1 cellular context compared by ENCODE assay signal in the genomic region with DNA sequence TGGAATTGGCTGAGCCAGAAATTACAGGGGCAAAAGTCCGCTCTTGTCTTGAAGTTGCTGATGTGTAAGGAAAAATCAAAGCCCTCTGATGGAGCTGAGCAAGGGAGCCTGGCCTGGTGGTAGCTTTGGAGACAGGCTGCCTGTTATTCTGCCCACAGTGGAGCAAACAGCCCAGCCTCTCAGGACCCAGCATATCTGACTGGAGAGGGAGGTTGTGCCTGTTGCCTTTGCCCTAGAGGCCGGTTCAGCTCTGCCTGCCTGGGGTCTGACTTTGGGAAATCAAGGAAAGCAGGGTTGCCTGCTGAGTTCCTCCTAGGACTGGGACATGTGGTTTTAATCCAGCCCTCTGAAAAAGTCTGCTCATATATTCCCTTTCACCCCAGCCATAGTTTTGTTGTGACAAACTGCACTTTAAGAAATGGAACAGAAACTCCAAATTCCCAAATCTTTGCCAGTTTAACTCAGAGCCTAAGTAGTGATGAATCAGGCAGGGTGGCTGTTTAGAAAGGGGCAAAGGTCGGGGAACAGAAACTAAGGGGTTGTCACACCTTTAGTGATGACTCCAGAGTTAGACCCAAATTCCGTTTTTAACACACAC.
TF ChIP-seq lines count a peak whose summit lies in the region.

No MANE protein-coding gene starts in this region.

TF ChIP-seq in HepG2, 621 proteins besides CTCF, POLR2A, EP300 and RAD21:
- TF ChIP-seq ISX (CRISPR knock-in tag; conservative IDR thresholded peaks at IDR 0.05) = no peak
- TF ChIP-seq GTF2F1 (IDR thresholded peaks at IDR 0.05; ENCODE audit: low read length) = no peak
- no peak for TF ChIP-seq ZNF276 (CRISPR knock-in tag; IDR thresholded peaks at IDR 0.05; ENCODE audit: low read depth)
- no peak for TF ChIP-seq NONO (IDR thresholded peaks at IDR 0.05)
- TF ChIP-seq NONO (CRISPR knock-in tag; conservative IDR thresholded peaks at IDR 0.05) = no peak
- TF ChIP-seq SNAPC2 (CRISPR knock-in tag; IDR thresholded peaks at IDR 0.05) = no peak
- no peak for TF ChIP-seq NR2F6 (IDR thresholded peaks at IDR 0.05)
- TF ChIP-seq NR2F6 (CRISPR knock-in tag; IDR thresholded peaks at IDR 0.05) = no peak
- TF ChIP-seq ZNF354B (CRISPR knock-in tag; IDR thresholded peaks at IDR 0.05) = no peak
- TF ChIP-seq ZSCAN30 (CRISPR knock-in tag; IDR thresholded peaks at IDR 0.05) = no peak
- TF ChIP-seq SMAD1 (CRISPR knock-in tag; IDR thresholded peaks at IDR 0.05; ENCODE audit: borderline replicate concordance, low read depth) = no peak
- TF ChIP-seq REPIN1 (CRISPR knock-in tag; IDR thresholded peaks at IDR 0.05; ENCODE audit: borderline replicate concordance, low read depth) = no peak
- TF ChIP-seq SIX4 (CRISPR knock-in tag; IDR thresholded peaks at IDR 0.05) = no peak
- no peak for TF ChIP-seq ZNF180 (CRISPR knock-in tag; IDR thresholded peaks at IDR 0.05; ENCODE audit: borderline replicate concordance, low read depth)
- TF ChIP-seq PAXIP1 (CRISPR knock-in tag; conservative IDR thresholded peaks at IDR 0.05) = no peak
- TF ChIP-seq, protein P1, sequence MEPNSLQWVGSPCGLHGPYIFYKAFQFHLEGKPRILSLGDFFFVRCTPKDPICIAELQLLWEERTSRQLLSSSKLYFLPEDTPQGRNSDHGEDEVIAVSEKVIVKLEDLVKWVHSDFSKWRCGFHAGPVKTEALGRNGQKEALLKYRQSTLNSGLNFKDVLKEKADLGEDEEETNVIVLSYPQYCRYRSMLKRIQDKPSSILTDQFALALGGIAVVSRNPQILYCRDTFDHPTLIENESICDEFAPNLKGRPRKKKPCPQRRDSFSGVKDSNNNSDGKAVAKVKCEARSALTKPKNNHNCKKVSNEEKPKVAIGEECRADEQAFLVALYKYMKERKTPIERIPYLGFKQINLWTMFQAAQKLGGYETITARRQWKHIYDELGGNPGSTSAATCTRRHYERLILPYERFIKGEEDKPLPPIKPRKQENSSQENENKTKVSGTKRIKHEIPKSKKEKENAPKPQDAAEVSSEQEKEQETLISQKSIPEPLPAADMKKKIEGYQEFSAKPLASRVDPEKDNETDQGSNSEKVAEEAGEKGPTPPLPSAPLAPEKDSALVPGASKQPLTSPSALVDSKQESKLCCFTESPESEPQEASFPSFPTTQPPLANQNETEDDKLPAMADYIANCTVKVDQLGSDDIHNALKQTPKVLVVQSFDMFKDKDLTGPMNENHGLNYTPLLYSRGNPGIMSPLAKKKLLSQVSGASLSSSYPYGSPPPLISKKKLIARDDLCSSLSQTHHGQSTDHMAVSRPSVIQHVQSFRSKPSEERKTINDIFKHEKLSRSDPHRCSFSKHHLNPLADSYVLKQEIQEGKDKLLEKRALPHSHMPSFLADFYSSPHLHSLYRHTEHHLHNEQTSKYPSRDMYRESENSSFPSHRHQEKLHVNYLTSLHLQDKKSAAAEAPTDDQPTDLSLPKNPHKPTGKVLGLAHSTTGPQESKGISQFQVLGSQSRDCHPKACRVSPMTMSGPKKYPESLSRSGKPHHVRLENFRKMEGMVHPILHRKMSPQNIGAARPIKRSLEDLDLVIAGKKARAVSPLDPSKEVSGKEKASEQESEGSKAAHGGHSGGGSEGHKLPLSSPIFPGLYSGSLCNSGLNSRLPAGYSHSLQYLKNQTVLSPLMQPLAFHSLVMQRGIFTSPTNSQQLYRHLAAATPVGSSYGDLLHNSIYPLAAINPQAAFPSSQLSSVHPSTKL (CRISPR knock-in tag; IDR thresholded peaks at IDR 0.05) = no peak
- no peak for TF ChIP-seq ZNF460 (CRISPR knock-in tag; IDR thresholded peaks at IDR 0.05; ENCODE audit: borderline replicate concordance)
- no peak for TF ChIP-seq SRY (CRISPR knock-in tag; IDR thresholded peaks at IDR 0.05)
- no peak for TF ChIP-seq ZNF7 (CRISPR knock-in tag; IDR thresholded peaks at IDR 0.05)
TF ChIP-seq in HepG2: peak in this region for 0.
